Comparison of ENCODE assay signal across 1 cellular context in the genomic region with DNA sequence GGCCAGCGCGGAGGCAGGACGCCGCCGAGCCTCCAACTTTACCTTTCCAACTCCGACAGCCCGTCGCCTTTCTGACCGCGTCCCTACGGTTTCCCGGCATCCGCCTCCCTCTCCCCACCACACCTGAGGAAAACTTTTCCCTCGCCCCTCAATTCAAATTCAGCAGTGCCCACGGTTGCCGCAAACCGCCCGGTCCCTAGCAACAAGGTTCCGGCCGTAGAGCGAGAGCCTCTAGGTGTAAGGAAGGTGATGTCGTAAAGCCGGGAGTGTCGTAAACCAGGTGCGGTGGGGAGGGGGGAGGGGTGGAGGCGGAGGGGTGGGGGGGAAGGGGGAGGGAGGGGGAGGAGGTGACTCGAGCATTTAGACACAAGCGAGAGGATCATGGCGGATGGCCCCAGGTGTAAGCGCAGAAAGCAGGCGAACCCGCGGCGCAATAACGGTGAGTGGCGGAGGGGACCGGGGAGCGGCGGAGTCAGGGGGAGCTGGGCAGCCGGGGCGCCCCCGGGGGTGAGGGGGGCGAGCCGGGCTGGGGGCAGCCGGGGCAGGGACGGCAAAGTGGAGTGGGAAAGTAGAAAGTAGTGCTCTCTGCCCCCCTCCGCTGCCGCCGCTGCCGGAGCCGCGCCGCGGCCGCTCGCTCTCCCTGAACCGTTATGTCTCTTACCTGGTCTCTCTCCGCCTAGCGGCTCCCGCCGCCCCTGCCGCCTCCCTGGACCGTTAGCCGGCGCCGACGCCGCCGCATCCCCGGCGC.
TF ChIP-seq lines count a peak whose summit lies in the region.

A gene (plus strand): TSS at position 363 of the 748 bp plus-strand sequence. CDS start 19 bp downstream, at position 382.

TF ChIP-seq in GM12878, 131 proteins besides CTCF, POLR2A, EP300 and RAD21 (continued from another document and continues in another):
- TF ChIP-seq HDGF (IDR thresholded peaks at IDR 0.05), result no peak
- no peak for TF ChIP-seq ZNF384 (IDR thresholded peaks at IDR 0.05; ENCODE audit: borderline replicate concordance, low read depth, low read length)
- peak; percentile 91 for TF ChIP-seq YY1 (IDR thresholded peaks at IDR 0.05; ENCODE audit: low read depth, low read length)
- TF ChIP-seq KLF5 (IDR thresholded peaks at IDR 0.05; ENCODE audit: partially characterized antibody), result no peak
- TF ChIP-seq ZNF274 (IDR thresholded peaks at IDR 0.05; ENCODE audit: insufficient read depth, insufficient read length), result no peak
- TF ChIP-seq RFX5 (IDR thresholded peaks at IDR 0.05; ENCODE audit: low read depth, low read length), result no peak
- TF ChIP-seq HDAC6 (IDR thresholded peaks at IDR 0.05; ENCODE audit: unreplicated experiment), result no peak
- TF ChIP-seq MYB (IDR thresholded peaks at IDR 0.05; ENCODE audit: borderline replicate concordance, low read depth, low read length), result no peak
- TF ChIP-seq, protein P1, sequence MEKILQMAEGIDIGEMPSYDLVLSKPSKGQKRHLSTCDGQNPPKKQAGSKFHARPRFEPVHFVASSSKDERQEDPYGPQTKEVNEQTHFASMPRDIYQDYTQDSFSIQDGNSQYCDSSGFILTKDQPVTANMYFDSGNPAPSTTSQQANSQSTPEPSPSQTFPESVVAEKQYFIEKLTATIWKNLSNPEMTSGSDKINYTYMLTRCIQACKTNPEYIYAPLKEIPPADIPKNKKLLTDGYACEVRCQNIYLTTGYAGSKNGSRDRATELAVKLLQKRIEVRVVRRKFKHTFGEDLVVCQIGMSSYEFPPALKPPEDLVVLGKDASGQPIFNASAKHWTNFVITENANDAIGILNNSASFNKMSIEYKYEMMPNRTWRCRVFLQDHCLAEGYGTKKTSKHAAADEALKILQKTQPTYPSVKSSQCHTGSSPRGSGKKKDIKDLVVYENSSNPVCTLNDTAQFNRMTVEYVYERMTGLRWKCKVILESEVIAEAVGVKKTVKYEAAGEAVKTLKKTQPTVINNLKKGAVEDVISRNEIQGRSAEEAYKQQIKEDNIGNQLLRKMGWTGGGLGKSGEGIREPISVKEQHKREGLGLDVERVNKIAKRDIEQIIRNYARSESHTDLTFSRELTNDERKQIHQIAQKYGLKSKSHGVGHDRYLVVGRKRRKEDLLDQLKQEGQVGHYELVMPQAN (conservative IDR thresholded peaks at IDR 0.05), result no peak
- TF ChIP-seq, protein P2, sequence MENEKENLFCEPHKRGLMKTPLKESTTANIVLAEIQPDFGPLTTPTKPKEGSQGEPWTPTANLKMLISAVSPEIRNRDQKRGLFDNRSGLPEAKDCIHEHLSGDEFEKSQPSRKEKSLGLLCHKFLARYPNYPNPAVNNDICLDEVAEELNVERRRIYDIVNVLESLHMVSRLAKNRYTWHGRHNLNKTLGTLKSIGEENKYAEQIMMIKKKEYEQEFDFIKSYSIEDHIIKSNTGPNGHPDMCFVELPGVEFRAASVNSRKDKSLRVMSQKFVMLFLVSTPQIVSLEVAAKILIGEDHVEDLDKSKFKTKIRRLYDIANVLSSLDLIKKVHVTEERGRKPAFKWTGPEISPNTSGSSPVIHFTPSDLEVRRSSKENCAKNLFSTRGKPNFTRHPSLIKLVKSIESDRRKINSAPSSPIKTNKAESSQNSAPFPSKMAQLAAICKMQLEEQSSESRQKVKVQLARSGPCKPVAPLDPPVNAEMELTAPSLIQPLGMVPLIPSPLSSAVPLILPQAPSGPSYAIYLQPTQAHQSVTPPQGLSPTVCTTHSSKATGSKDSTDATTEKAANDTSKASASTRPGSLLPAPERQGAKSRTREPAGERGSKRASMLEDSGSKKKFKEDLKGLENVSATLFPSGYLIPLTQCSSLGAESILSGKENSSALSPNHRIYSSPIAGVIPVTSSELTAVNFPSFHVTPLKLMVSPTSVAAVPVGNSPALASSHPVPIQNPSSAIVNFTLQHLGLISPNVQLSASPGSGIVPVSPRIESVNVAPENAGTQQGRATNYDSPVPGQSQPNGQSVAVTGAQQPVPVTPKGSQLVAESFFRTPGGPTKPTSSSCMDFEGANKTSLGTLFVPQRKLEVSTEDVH (IDR thresholded peaks at IDR 0.05; ENCODE audit: low read depth, partially characterized antibody), result no peak
- no peak for TF ChIP-seq SUPT20H (IDR thresholded peaks at IDR 0.05; ENCODE audit: borderline replicate concordance, control insufficient read depth, low read depth, low read length)
- TF ChIP-seq NFIC (IDR thresholded peaks at IDR 0.05; ENCODE audit: low read depth, low read length), result no peak
- no peak for TF ChIP-seq ZBED1 (IDR thresholded peaks at IDR 0.05; ENCODE audit: borderline replicate concordance)
- TF ChIP-seq MEF2B (IDR thresholded peaks at IDR 0.05; ENCODE audit: partially characterized antibody, poor library complexity, severe bottlenecking), result no peak
- TF ChIP-seq, protein P3, sequence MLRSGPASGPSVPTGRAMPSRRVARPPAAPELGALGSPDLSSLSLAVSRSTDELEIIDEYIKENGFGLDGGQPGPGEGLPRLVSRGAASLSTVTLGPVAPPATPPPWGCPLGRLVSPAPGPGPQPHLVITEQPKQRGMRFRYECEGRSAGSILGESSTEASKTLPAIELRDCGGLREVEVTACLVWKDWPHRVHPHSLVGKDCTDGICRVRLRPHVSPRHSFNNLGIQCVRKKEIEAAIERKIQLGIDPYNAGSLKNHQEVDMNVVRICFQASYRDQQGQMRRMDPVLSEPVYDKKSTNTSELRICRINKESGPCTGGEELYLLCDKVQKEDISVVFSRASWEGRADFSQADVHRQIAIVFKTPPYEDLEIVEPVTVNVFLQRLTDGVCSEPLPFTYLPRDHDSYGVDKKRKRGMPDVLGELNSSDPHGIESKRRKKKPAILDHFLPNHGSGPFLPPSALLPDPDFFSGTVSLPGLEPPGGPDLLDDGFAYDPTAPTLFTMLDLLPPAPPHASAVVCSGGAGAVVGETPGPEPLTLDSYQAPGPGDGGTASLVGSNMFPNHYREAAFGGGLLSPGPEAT (IDR thresholded peaks at IDR 0.05; ENCODE audit: low read depth), result no peak
- TF ChIP-seq CREM (IDR thresholded peaks at IDR 0.05; ENCODE audit: low read depth), result no peak
- TF ChIP-seq CBX5 (IDR thresholded peaks at IDR 0.05; ENCODE audit: low read depth), result peak; percentile 30; the same call in 1 of the 2 replicates
- TF ChIP-seq, protein P4, sequence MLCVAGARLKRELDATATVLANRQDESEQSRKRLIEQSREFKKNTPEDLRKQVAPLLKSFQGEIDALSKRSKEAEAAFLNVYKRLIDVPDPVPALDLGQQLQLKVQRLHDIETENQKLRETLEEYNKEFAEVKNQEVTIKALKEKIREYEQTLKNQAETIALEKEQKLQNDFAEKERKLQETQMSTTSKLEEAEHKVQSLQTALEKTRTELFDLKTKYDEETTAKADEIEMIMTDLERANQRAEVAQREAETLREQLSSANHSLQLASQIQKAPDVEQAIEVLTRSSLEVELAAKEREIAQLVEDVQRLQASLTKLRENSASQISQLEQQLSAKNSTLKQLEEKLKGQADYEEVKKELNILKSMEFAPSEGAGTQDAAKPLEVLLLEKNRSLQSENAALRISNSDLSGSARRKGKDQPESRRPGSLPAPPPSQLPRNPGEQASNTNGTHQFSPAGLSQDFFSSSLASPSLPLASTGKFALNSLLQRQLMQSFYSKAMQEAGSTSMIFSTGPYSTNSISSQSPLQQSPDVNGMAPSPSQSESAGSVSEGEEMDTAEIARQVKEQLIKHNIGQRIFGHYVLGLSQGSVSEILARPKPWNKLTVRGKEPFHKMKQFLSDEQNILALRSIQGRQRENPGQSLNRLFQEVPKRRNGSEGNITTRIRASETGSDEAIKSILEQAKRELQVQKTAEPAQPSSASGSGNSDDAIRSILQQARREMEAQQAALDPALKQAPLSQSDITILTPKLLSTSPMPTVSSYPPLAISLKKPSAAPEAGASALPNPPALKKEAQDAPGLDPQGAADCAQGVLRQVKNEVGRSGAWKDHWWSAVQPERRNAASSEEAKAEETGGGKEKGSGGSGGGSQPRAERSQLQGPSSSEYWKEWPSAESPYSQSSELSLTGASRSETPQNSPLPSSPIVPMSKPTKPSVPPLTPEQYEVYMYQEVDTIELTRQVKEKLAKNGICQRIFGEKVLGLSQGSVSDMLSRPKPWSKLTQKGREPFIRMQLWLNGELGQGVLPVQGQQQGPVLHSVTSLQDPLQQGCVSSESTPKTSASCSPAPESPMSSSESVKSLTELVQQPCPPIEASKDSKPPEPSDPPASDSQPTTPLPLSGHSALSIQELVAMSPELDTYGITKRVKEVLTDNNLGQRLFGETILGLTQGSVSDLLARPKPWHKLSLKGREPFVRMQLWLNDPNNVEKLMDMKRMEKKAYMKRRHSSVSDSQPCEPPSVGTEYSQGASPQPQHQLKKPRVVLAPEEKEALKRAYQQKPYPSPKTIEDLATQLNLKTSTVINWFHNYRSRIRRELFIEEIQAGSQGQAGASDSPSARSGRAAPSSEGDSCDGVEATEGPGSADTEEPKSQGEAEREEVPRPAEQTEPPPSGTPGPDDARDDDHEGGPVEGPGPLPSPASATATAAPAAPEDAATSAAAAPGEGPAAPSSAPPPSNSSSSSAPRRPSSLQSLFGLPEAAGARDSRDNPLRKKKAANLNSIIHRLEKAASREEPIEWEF (IDR thresholded peaks at IDR 0.05; ENCODE audit: insufficient replicate concordance, low read depth, low read length), result no peak
- no peak for TF ChIP-seq IRF4 (IDR thresholded peaks at IDR 0.05; ENCODE audit: low read depth, low read length)
- no peak for TF ChIP-seq NFXL1 (IDR thresholded peaks at IDR 0.05; ENCODE audit: borderline replicate concordance)
- TF ChIP-seq, protein P5, sequence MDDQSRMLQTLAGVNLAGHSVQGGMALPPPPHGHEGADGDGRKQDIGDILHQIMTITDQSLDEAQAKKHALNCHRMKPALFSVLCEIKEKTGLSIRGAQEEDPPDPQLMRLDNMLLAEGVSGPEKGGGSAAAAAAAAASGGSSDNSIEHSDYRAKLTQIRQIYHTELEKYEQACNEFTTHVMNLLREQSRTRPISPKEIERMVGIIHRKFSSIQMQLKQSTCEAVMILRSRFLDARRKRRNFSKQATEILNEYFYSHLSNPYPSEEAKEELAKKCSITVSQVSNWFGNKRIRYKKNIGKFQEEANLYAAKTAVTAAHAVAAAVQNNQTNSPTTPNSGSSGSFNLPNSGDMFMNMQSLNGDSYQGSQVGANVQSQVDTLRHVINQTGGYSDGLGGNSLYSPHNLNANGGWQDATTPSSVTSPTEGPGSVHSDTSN (IDR thresholded peaks at IDR 0.05; ENCODE audit: insufficient replicate concordance, low read depth, low read length), result no peak
- no peak for TF ChIP-seq DPF2 (IDR thresholded peaks at IDR 0.05)
- no peak for TF ChIP-seq CEBPB (IDR thresholded peaks at IDR 0.05; ENCODE audit: borderline replicate concordance in 1 of 2, low read depth in 2 of 2, low read length in 2 of 2)
- no peak for TF ChIP-seq ZNF207 (IDR thresholded peaks at IDR 0.05; ENCODE audit: borderline replicate concordance)
- no peak for TF ChIP-seq ATF7 (IDR thresholded peaks at IDR 0.05; ENCODE audit: low read depth)
- TF ChIP-seq SUZ12 (IDR thresholded peaks at IDR 0.05; ENCODE audit: unreplicated experiment), result no peak
- no peak; the same call in 1 of the 2 replicates for TF ChIP-seq SMC3 (IDR thresholded peaks at IDR 0.05; ENCODE audit: borderline replicate concordance, low read length)
- no peak for TF ChIP-seq CHD1 (IDR thresholded peaks at IDR 0.05; ENCODE audit: low read depth, low read length)
- TF ChIP-seq, protein P6, sequence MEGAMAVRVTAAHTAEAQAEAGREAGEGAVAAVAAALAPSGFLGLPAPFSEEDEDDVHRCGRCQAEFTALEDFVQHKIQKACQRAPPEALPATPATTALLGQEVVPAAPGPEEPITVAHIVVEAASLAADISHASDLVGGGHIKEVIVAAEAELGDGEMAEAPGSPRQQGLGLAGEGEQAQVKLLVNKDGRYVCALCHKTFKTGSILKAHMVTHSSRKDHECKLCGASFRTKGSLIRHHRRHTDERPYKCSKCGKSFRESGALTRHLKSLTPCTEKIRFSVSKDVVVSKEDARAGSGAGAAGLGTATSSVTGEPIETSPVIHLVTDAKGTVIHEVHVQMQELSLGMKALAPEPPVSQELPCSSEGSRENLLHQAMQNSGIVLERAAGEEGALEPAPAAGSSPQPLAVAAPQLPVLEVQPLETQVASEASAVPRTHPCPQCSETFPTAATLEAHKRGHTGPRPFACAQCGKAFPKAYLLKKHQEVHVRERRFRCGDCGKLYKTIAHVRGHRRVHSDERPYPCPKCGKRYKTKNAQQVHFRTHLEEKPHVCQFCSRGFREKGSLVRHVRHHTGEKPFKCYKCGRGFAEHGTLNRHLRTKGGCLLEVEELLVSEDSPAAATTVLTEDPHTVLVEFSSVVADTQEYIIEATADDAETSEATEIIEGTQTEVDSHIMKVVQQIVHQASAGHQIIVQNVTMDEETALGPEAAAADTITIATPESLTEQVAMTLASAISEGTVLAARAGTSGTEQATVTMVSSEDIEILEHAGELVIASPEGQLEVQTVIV (IDR thresholded peaks at IDR 0.05; ENCODE audit: borderline replicate concordance, partially characterized antibody), result peak; percentile 98
- no peak; the same call in 1 of the 2 replicates for TF ChIP-seq CREB1 (IDR thresholded peaks at IDR 0.05; ENCODE audit: low read depth)
- no peak for TF ChIP-seq SP1 (IDR thresholded peaks at IDR 0.05; ENCODE audit: low read depth, low read length)
- TF ChIP-seq SREBF2 (IDR thresholded peaks at IDR 0.05; ENCODE audit: low read length), result no peak
- no peak for TF ChIP-seq ASH2L (IDR thresholded peaks at IDR 0.05; ENCODE audit: borderline replicate concordance, low read depth)
- TF ChIP-seq ZNF622 (IDR thresholded peaks at IDR 0.05), result no peak
- TF ChIP-seq, protein P7, sequence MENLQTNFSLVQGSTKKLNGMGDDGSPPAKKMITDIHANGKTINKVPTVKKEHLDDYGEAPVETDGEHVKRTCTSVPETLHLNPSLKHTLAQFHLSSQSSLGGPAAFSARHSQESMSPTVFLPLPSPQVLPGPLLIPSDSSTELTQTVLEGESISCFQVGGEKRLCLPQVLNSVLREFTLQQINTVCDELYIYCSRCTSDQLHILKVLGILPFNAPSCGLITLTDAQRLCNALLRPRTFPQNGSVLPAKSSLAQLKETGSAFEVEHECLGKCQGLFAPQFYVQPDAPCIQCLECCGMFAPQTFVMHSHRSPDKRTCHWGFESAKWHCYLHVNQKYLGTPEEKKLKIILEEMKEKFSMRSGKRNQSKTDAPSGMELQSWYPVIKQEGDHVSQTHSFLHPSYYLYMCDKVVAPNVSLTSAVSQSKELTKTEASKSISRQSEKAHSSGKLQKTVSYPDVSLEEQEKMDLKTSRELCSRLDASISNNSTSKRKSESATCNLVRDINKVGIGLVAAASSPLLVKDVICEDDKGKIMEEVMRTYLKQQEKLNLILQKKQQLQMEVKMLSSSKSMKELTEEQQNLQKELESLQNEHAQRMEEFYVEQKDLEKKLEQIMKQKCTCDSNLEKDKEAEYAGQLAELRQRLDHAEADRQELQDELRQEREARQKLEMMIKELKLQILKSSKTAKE (IDR thresholded peaks at IDR 0.05; ENCODE audit: low read depth, poor library complexity, severe bottlenecking), result no peak
- TF ChIP-seq GABPA (IDR thresholded peaks at IDR 0.05; ENCODE audit: low read depth), result no peak
- TF ChIP-seq EGR1 (IDR thresholded peaks at IDR 0.05; ENCODE audit: borderline replicate concordance in 1 of 2, low read depth in 2 of 2, low read length in 2 of 2), result peak in 1 of 2 experiments; percentile 16; a peak in 2 of 3 replicates
- TF ChIP-seq BACH1 (IDR thresholded peaks at IDR 0.05; ENCODE audit: borderline replicate concordance), result 0 out of 2 replicates have a peak, but pooled peaks have one; percentile 6
- TF ChIP-seq, protein P8, sequence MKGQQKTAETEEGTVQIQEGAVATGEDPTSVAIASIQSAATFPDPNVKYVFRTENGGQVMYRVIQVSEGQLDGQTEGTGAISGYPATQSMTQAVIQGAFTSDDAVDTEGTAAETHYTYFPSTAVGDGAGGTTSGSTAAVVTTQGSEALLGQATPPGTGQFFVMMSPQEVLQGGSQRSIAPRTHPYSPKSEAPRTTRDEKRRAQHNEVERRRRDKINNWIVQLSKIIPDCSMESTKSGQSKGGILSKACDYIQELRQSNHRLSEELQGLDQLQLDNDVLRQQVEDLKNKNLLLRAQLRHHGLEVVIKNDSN (IDR thresholded peaks at IDR 0.05; ENCODE audit: borderline replicate concordance, extremely low read length, insufficient read depth, low read depth, low read length), result no peak
- no peak for TF ChIP-seq TCF3 (IDR thresholded peaks at IDR 0.05; ENCODE audit: borderline replicate concordance, insufficient read depth, low read depth, low read length)
